In genomic region chr12:119061208-119061796, GRCh38 we compare ENCODE assay signal across 1 cellular context.
A peak's percentile ranks its signal among the peaks of the same experiment; 100 is the strongest.
TF ChIP-seq lines count a peak whose summit lies in the region.

No MANE protein-coding gene starts in this region.

TF ChIP-seq in K562, 482 proteins besides CTCF, POLR2A, EP300 and RAD21 (continued from another document):
- TF ChIP-seq ZBTB40 (IDR thresholded peaks at IDR 0.05) (peak; percentile 43; the same call in 1 of the 2 replicates), ZBTB40 (CRISPR knock-in tag; IDR thresholded peaks at IDR 0.05) (no peak), ZFP91 (CRISPR knock-in tag; IDR thresholded peaks at IDR 0.05) (no peak), ZNF197 (CRISPR knock-in tag; IDR thresholded peaks at IDR 0.05; ENCODE audit: low read depth) (peak; percentile 28; the same call in 1 of the 2 replicates), CHAMP1 (IDR thresholded peaks at IDR 0.05) (0 out of 2 replicates have a peak, but pooled peaks have one; percentile 40), JUND (IDR thresholded peaks at IDR 0.05; ENCODE audit: borderline replicate concordance, low read depth, low read length) (no peak), JUND (tag; IDR thresholded peaks at IDR 0.05; ENCODE audit: borderline replicate concordance, low read depth, low read length) (peak; percentile 59; the same call in 1 of the 3 replicates), C11orf30 (IDR thresholded peaks at IDR 0.05; ENCODE audit: low read depth) (peak; percentile 58), MAFG (tag; conservative IDR thresholded peaks at IDR 0.05) (peak; percentile 55; the same call in 1 of the 2 replicates), POLR2G (IDR thresholded peaks at IDR 0.05; ENCODE audit: low read depth, low read length) (no peak), NCOA1 (IDR thresholded peaks at IDR 0.05; ENCODE audit: low read depth) (0 out of 2 replicates have a peak, but pooled peaks have one; percentile 31), EHMT2 (IDR thresholded peaks at IDR 0.05) (peak; percentile 99), HDAC2 (IDR thresholded peaks at IDR 0.05) (peak; percentile 43; the same call in 1 of the 2 replicates), ZNF316 (IDR thresholded peaks at IDR 0.05) (peak; percentile 60), SRF (CRISPR knock-in tag; IDR thresholded peaks at IDR 0.05) (0 out of 4 replicates have a peak, but pooled peaks of 1 of the 2 experiments have one; percentile 45), MAZ (CRISPR knock-in tag; conservative IDR thresholded peaks at IDR 0.05 in 1 of 2, IDR thresholded peaks at IDR 0.05 in 1 of 2) (0 out of 4 replicates have a peak, but pooled peaks of 1 of the 2 experiments have one; percentile 45), BACH1 (tag; IDR thresholded peaks at IDR 0.05) (peak; percentile 61), GABPA (tag; conservative IDR thresholded peaks at IDR 0.05; ENCODE audit: low read depth) (peak; percentile 42; the same call in 1 of the 2 replicates)
- TF ChIP-seq, protein P1, sequence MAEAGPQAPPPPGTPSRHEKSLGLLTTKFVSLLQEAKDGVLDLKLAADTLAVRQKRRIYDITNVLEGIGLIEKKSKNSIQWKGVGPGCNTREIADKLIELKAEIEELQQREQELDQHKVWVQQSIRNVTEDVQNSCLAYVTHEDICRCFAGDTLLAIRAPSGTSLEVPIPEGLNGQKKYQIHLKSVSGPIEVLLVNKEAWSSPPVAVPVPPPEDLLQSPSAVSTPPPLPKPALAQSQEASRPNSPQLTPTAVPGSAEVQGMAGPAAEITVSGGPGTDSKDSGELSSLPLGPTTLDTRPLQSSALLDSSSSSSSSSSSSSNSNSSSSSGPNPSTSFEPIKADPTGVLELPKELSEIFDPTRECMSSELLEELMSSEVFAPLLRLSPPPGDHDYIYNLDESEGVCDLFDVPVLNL (CRISPR knock-in tag; IDR thresholded peaks at IDR 0.05; ENCODE audit: low read depth), result no peak
- TF ChIP-seq, protein P2, sequence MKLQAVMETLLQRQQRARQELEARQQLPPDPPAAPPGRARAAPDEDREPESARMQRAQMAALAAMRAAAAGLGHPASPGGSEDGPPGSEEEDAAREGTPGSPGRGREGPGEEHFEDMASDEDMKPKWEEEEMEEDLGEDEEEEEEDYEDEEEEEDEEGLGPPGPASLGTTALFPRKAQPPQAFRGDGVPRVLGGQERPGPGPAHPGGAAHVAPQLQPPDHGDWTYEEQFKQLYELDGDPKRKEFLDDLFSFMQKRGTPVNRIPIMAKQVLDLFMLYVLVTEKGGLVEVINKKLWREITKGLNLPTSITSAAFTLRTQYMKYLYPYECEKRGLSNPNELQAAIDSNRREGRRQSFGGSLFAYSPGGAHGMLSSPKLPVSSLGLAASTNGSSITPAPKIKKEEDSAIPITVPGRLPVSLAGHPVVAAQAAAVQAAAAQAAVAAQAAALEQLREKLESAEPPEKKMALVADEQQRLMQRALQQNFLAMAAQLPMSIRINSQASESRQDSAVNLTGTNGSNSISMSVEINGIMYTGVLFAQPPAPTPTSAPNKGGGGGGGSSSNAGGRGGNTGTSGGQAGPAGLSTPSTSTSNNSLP (IDR thresholded peaks at IDR 0.05; ENCODE audit: borderline replicate concordance, low read depth, low read length), result 0 out of 2 replicates have a peak, but pooled peaks have one; percentile 31
- TF ChIP-seq, protein P3, sequence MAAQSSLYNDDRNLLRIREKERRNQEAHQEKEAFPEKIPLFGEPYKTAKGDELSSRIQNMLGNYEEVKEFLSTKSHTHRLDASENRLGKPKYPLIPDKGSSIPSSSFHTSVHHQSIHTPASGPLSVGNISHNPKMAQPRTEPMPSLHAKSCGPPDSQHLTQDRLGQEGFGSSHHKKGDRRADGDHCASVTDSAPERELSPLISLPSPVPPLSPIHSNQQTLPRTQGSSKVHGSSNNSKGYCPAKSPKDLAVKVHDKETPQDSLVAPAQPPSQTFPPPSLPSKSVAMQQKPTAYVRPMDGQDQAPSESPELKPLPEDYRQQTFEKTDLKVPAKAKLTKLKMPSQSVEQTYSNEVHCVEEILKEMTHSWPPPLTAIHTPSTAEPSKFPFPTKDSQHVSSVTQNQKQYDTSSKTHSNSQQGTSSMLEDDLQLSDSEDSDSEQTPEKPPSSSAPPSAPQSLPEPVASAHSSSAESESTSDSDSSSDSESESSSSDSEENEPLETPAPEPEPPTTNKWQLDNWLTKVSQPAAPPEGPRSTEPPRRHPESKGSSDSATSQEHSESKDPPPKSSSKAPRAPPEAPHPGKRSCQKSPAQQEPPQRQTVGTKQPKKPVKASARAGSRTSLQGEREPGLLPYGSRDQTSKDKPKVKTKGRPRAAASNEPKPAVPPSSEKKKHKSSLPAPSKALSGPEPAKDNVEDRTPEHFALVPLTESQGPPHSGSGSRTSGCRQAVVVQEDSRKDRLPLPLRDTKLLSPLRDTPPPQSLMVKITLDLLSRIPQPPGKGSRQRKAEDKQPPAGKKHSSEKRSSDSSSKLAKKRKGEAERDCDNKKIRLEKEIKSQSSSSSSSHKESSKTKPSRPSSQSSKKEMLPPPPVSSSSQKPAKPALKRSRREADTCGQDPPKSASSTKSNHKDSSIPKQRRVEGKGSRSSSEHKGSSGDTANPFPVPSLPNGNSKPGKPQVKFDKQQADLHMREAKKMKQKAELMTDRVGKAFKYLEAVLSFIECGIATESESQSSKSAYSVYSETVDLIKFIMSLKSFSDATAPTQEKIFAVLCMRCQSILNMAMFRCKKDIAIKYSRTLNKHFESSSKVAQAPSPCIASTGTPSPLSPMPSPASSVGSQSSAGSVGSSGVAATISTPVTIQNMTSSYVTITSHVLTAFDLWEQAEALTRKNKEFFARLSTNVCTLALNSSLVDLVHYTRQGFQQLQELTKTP (IDR thresholded peaks at IDR 0.05; ENCODE audit: low read depth in 1 of 2, partially characterized antibody in 2 of 2), result peak in 1 of 2 experiments; percentile 89
